Comparison of ENCODE assay signal across 29 cellular contexts in the genomic region with DNA sequence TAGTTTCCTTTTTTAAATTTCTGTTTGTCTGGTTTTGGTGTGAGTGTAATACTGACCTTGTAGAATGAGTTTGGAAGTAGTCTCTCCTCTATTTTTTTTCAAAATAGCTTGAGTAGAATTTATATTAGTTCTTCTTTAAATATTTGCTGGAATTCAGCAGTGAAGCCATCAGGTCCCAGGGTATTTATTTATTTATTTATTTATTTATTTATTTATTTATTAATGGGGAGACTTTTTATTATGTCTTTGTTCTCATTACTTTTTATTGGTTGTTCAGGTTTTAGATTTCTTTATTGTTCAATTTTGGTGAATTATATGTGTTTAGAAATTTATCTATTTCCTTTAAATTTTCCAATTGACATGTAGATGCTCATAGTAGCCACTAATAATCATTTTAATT.
"Had no signal": no experiment of that assay in that cellular context is flagged by ENCODE, and none has a peak within 500 bp of the region (broad histone marks: within the 10 kb centered on the region; RNA-seq: fewer than 3 reads in every experiment).

No MANE protein-coding gene starts in this region.

- H3K36me3 ChIP-seq: colonic mucosa, esophagus muscularis mucosa, esophagus squamous epithelium, gastrocnemius medialis, gastroesophageal sphincter, heart left ventricle, heart right ventricle had no signal

- H3K9me3 ChIP-seq: colonic mucosa, esophagus muscularis mucosa, gastrocnemius medialis, heart left ventricle had no signal

- DNase-seq: colonic mucosa; cortex of kidney; dermis blood vessel endothelial cell; dorsolateral prefrontal cortex; effector CD4-positive, alpha-beta T cell; effector CD8-positive, alpha-beta T cell; effector memory CD4-positive, alpha-beta T cell; effector memory CD8-positive, alpha-beta T cell; endodermal cell; erythroblast; esophagus squamous epithelium; foreskin fibroblast; foreskin keratinocyte; foreskin melanocyte; gastrocnemius medialis; glutamatergic neuron; head of caudate nucleus; heart left ventricle; heart right ventricle had no signal

- H3K4me3 ChIP-seq: colonic mucosa, coronary artery, dorsolateral prefrontal cortex, esophagus muscularis mucosa, esophagus squamous epithelium, gastrocnemius medialis, gastroesophageal sphincter, heart left ventricle, heart right ventricle, hepatocyte had no signal

- H3K4me1 ChIP-seq: colonic mucosa, esophagus muscularis mucosa, esophagus squamous epithelium, foreskin keratinocyte, gastrocnemius medialis, gastroesophageal sphincter, heart left ventricle, heart right ventricle had no signal

- ATAC-seq: effector memory CD8-positive, alpha-beta T cell; esophagus mucosa; foreskin keratinocyte; gastrocnemius medialis; gastroesophageal sphincter; heart left ventricle; heart right ventricle had no signal

- H3K27ac ChIP-seq: colonic mucosa, coronary artery, dorsolateral prefrontal cortex, epithelial cell of prostate, esophagus muscularis mucosa, esophagus squamous epithelium, foreskin keratinocyte, gastrocnemius medialis, gastroesophageal sphincter, heart left ventricle, heart right ventricle, hepatocyte had no signal

- FAIRE-seq: colon, endometrium, endothelial cell of umbilical vein, frontal cortex had no signal

- H3K4me2 ChIP-seq: hepatocyte had no signal
